In the genomic region with DNA sequence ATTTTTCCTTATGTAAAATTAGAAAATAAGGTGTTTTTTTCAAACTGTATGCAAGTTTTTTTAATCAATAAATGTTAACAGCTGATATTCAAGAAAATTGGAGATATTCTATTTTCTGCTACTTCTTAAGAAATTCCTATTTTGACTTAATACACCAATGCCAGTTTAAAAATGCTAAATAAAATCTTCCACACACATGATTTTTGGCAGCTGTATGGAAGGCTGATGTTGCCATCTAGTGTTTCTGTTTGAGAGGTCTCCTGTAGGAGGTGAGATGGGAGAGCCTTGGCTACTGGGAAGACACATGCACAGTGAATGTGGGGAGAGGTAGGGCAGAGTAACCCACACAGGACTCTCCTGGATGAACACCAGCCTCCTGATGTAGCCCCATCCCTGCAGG, we compare ENCODE assay signal across 9 cellular contexts. TPM values are rescaled to one million over a fixed set of nuclear protein-coding genes. Genes with fewer than 3 reads are reported as not detected.
DNase-seq lines count a peak whose midpoint lies in the region; ATAC-seq and TF ChIP-seq lines count a peak whose summit lies in the region.
"Had no signal": no experiment of that assay in that cellular context is flagged by ENCODE, and none has a peak within 500 bp of the region (broad histone marks: within the 10 kb centered on the region; RNA-seq: fewer than 3 reads in every experiment).

No MANE protein-coding gene starts in this region.

- peak; percentile 47 for TF ChIP-seq CTCF in IMR-90 (conservative IDR thresholded peaks at IDR 0.05; ENCODE audit: low read depth, low read length)

- H3K9ac ChIP-seq in IMR-90 (ENCODE audit: low read depth, low read length): no peak overlapping the region

- BruUV-seq in IMR-90 (replicated peaks; lab: Mats Ljungman, UMichigan): no TSS peak

- no peak overlapping the region for H2AFZ ChIP-seq in IMR-90 (replicated peaks; ENCODE audit: low read length, poor library complexity)

- H2BK120ac ChIP-seq in IMR-90 (ENCODE audit: low read depth, low read length): no peak overlapping the region

- H3K79me1 ChIP-seq in IMR-90 (ENCODE audit: low read depth in 1 of 2, low read length in 2 of 2): no peaks in the 10 kb centered on the region

- no peak overlapping the region for H4K8ac ChIP-seq in IMR-90 (ENCODE audit: low read depth in 2 of 2, low read length in 2 of 2)

- H3K27ac ChIP-seq in IMR-90 (ENCODE audit: insufficient read depth, low read length): no peak overlapping the region

- peak overlapping the region; percentile 31 for H3K4me3 Mint-ChIP-seq in T-helper 17 cell

- H4K91ac ChIP-seq in IMR-90 (ENCODE audit: insufficient read depth, low read depth, low read length): no peak overlapping the region

- no peak overlapping the region for H3K27ac Mint-ChIP-seq in T-helper 17 cell

- H3K4me1 ChIP-seq in IMR-90 (ENCODE audit: control insufficient read depth, insufficient read depth, low read length): no peaks in the 10 kb centered on the region

- H2BK5ac ChIP-seq in IMR-90 (ENCODE audit: low read depth, low read length, poor library complexity, severe bottlenecking): no peak overlapping the region

- peak; percentile 47 for TF ChIP-seq RAD21 in IMR-90 (IDR thresholded peaks at IDR 0.05; ENCODE audit: low read length)

- H3K9me3 ChIP-seq in IMR-90 (ENCODE audit: control insufficient read depth, insufficient read depth, low read length): peaks cover 10% of the 10 kb centered on the region
- H3K9me3 ChIP-seq in T-helper 17 cell (ENCODE audit: control insufficient read depth, low read length, poor library complexity, severe bottlenecking): no peaks in the 10 kb centered on the region

- DNase-seq in NCI-H2171 treated with DMSO at 0.1 percent for 48 hours (lab: John Stamatoyannopoulos, UW): peak; percentile 12
- no peak for DNase-seq in NCI-H2171 (lab: John Stamatoyannopoulos, UW)
- peak; percentile 34 for DNase-seq in IMR-90
- peak in 1 of 3 donors; percentile 6 for DNase-seq in T-helper 17 cell
- DNase-seq in effector CD8-positive, alpha-beta T cell (lab: John Stamatoyannopoulos, UW): peak; percentile 6
- DNase-seq in middle frontal gyrus (ENCODE audit: extremely low spot score, low spot score): peak; percentile 12

- POLR2A ChIA-PET in IMR-90 (lab: Charles Lee; ENCODE audit: unreplicated experiment): no interaction called here

- H3K9me1 ChIP-seq in IMR-90 (ENCODE audit: insufficient read depth, low read length): no peaks in the 10 kb centered on the region

- no peak overlapping the region for H2BK15ac ChIP-seq in IMR-90 (ENCODE audit: low read depth, low read length)

- H3K4me2 ChIP-seq in IMR-90 (ENCODE audit: low read depth, low read length): no peak overlapping the region

- dilution Hi-C loops in IMR-90 (cut with HindIII; ENCODE audit: low sequenced_read_pairs, unreplicated experiment): no loop called here

- peaks cover 34% of the 10 kb centered on the region for H3K27me3 Mint-ChIP-seq in T-helper 17 cell

- no peak overlapping the region for H2AK9ac ChIP-seq in IMR-90 (replicated peaks; ENCODE audit: low read depth, low read length, poor library complexity)

- no peak overlapping the region for H3K23ac ChIP-seq in IMR-90 (ENCODE audit: low read depth, low read length)

- H2AK5ac ChIP-seq in IMR-90 (ENCODE audit: low read depth, low read length): no peak overlapping the region

- no peak for TF ChIP-seq POLR2A in IMR-90 (IDR thresholded peaks at IDR 0.05; ENCODE audit: low read depth, low read length)

- peak; percentile 84 for ATAC-seq in GM19463 (IDR thresholded peaks at IDR 0.05; ENCODE audit: unreplicated experiment)
- peak; percentile 81 for ATAC-seq in IMR-90 (ENCODE audit: low read depth)
- ATAC-seq in T-helper 17 cell: peak; percentile 73
- no peak for ATAC-seq in GM19023 (IDR thresholded peaks at IDR 0.05; ENCODE audit: unreplicated experiment)

- no peak overlapping the region for H3K4me3 ChIP-seq in IMR-90 (ENCODE audit: insufficient read depth, low read depth, low read length)

- no peaks in the 10 kb centered on the region for H3K27me3 ChIP-seq in IMR-90 (ENCODE audit: control insufficient read depth, insufficient read depth, low read length)

- no peaks in the 10 kb centered on the region for H3K36me3 Mint-ChIP-seq in T-helper 17 cell (ENCODE audit: low read depth)

- intact Hi-C loops in IMR-90 (cut with micrococcal nuclease): loop anchor here (1.0 kb wide), 2 partner anchors 97 to 113 kb away; no protein-coding TSS in a partner anchor

- H3K36me3 ChIP-seq in IMR-90 (ENCODE audit: control insufficient read depth, insufficient read depth, low read length): no peaks in the 10 kb centered on the region

- H4K5ac ChIP-seq in IMR-90 (ENCODE audit: low read depth, low read length): no peak overlapping the region

- no peak overlapping the region for H2BK20ac ChIP-seq in IMR-90 (ENCODE audit: low read depth, low read length)

- H3K4ac ChIP-seq in IMR-90 (ENCODE audit: low read depth, low read length): no peak overlapping the region

- H4K20me1 ChIP-seq in IMR-90 (ENCODE audit: insufficient read depth, low read length): no peaks in the 10 kb centered on the region

- CTCF ChIA-PET in IMR-90 (lab: Yijun Ruan, JAX): interaction anchor here (0.6 kb wide), 1 partner anchor 377 kb away, joined by 5 read pairs; no protein-coding TSS in a partner anchor

- no peak overlapping the region for H3K14ac ChIP-seq in IMR-90 (replicated peaks; ENCODE audit: low read depth, low read length)

- H3K4me1 Mint-ChIP-seq in T-helper 17 cell: no peaks in the 10 kb centered on the region

- in situ Hi-C loops in IMR-90 (cut with MboI; ENCODE audit: low sequenced_read_pairs): no loop called here

- no peak overlapping the region for H3K56ac ChIP-seq in IMR-90 (ENCODE audit: extremely low read depth, insufficient read depth, low read length)

- no peak overlapping the region for H3K18ac ChIP-seq in IMR-90 (ENCODE audit: low read depth, low read length)

TF ChIP-seq in IMR-90, 13 proteins besides CTCF, POLR2A, EP300 and RAD21:
- TF ChIP-seq MAZ (IDR thresholded peaks at IDR 0.05; ENCODE audit: borderline replicate concordance, low read depth, low read length) (no peak), FOS (IDR thresholded peaks at IDR 0.05; ENCODE audit: low read depth, low read length) (no peak), RCOR1 (IDR thresholded peaks at IDR 0.05; ENCODE audit: insufficient replicate concordance, low read length) (no peak), BHLHE40 (IDR thresholded peaks at IDR 0.05; ENCODE audit: low read depth, low read length) (no peak), NFE2L2 (IDR thresholded peaks at IDR 0.05; ENCODE audit: low read depth, low read length) (no peak), CHD1 (IDR thresholded peaks at IDR 0.05; ENCODE audit: low read depth, low read length) (no peak), SMC3 (IDR thresholded peaks at IDR 0.05; ENCODE audit: low read depth, low read length) (peak; percentile 27; the same call in 1 of the 2 replicates)

RNA-seq across cellular contexts. Expression of a gene that starts 29.2 kb away (rescaled TPM):
- total RNA-seq in IMR-90 (2012; rRNA removed): not detected in 2 replicates
- polyA plus RNA-seq in IMR-90 (2012; rRNA removed): not detected in 2 replicates
- polyA plus RNA-seq in IMR-90 (2012; cell fraction: cytosol; rRNA removed): not detected in 2 replicates
- polyA plus RNA-seq in IMR-90 (2012; cell fraction: nucleus; rRNA removed; ENCODE audit: low replicate concordance): not detected in 2 replicates
- total RNA-seq in T-helper 17 cell: under 1 TPM in 1 of 2 donors, not detected in 1; 0.05 TPM
- total RNA-seq: subcutaneous adipose tissue had no signal

RNA-seq across cellular contexts. Expression of a gene that starts 49.2 kb away (rescaled TPM):
- not detected in 2 replicates for total RNA-seq in IMR-90 (2012; rRNA removed)
- not detected in 2 replicates for polyA plus RNA-seq in IMR-90 (2012; rRNA removed)
- not detected in 2 replicates for polyA plus RNA-seq in IMR-90 (2012; cell fraction: cytosol; rRNA removed)
- polyA plus RNA-seq in IMR-90 (2012; cell fraction: nucleus; rRNA removed; ENCODE audit: low replicate concordance): not detected in 2 replicates
- not detected for total RNA-seq in T-helper 17 cell
